ENCODE assay signal across 8 cellular contexts in the genomic region with DNA sequence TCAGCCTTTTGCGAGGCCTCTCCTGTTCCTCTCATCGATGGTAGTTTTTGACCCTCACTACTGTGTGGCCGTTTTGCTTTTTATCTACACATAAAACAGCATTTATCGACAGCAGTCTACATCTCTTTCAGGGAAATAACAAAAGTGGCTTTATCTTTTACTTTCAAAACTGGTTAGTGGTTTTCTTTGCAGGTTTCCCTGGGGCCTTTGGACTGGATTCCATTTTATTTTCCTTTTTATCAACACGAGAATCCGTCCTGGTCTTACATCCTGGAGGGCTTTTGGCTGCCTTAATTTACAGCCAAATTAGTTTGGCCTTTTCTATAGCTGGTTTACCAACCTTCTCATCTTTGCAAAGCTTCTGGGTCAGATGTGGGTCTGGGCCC. TPM values are rescaled to one million over a fixed set of nuclear protein-coding genes. Genes with fewer than 3 reads are reported as not detected.
DNase-seq lines count a peak whose midpoint lies in the region; ATAC-seq and TF ChIP-seq lines count a peak whose summit lies in the region.

No MANE protein-coding gene starts in this region.

- H3K4me1 ChIP-seq in skeletal muscle tissue (ENCODE audit: control insufficient read depth in 3 of 3, insufficient read depth in 3 of 3, low read length in 3 of 3): peaks cover 2 to 13% (median 9%) of the 10 kb centered on the region in 3 donors

- peak overlapping the region; percentile 55 to 77 (median 59) for H3K9ac ChIP-seq in skeletal muscle tissue (ENCODE audit: low read depth in 1 of 3, low read length in 3 of 3)

- H3K4me1 Mint-ChIP-seq in T-helper 1 cell treated with Interleukin-12 subunit alpha and Interleukin-12 subunit beta and Interleukin-4 antibody, amounts not matched to agents 30 μg/mL and 1 μg/mL, for 36 hours (ENCODE audit: low read depth): peaks cover 18% of the 10 kb centered on the region
- peaks cover 4% of the 10 kb centered on the region for H3K4me1 Mint-ChIP-seq in osteocyte (ENCODE audit: unreplicated experiment)

- ATAC-seq in GM21526 (IDR thresholded peaks at IDR 0.05; ENCODE audit: low FRiP score, unreplicated experiment) (peak; percentile 8), GM21619 (IDR thresholded peaks at IDR 0.05; ENCODE audit: unreplicated experiment) (no peak)

- H3K27me3 ChIP-seq in skeletal muscle tissue (ENCODE audit: control insufficient read depth in 3 of 3, insufficient read depth in 3 of 3, low read length in 3 of 3): no peaks in the 10 kb centered on the region

- H3K9me3 ChIP-seq in skeletal muscle tissue (ENCODE audit: control insufficient read depth in 3 of 3, low read length in 3 of 3): no peaks in the 10 kb centered on the region

- peaks cover under 1% of the 10 kb centered on the region for H3K27me3 Mint-ChIP-seq in T-helper 1 cell treated with Interleukin-12 subunit alpha and Interleukin-12 subunit beta and Interleukin-4 antibody, amounts not matched to agents 30 μg/mL and 1 μg/mL, for 36 hours (ENCODE audit: low read depth)
- H3K27me3 Mint-ChIP-seq in osteocyte (ENCODE audit: unreplicated experiment): peaks cover 7% of the 10 kb centered on the region

- TF ChIP-seq CTCF in foreskin fibroblast (IDR thresholded peaks at IDR 0.05; ENCODE audit: low read depth, low read length): no peak
- TF ChIP-seq CTCF in osteocyte (IDR thresholded peaks at IDR 0.05): no peak

- DNase-seq in foreskin fibroblast (no peak), osteocyte (ENCODE audit: extremely low spot score, unreplicated experiment) (no peak)
- DNase-seq in stimulated activated CD4-positive, alpha-beta T cell treated with anti-CD3 and anti-CD28 coated beads, Interleukin-4, amount 100 ng/mL, for 4 hours: no peak
- no peak for DNase-seq in central memory CD4-positive, alpha-beta T cell

- H3K4me3 ChIP-seq in foreskin fibroblast (ENCODE audit: low read depth in 1 of 2, low read length in 2 of 2) (peak overlapping the region; percentile 41 to 68), skeletal muscle tissue (ENCODE audit: low read length in 3 of 3) (peak overlapping the region in 2 of 3 donors; percentile 48 to 51)

- H3K36me3 Mint-ChIP-seq in T-helper 1 cell treated with Interleukin-12 subunit alpha and Interleukin-12 subunit beta and Interleukin-4 antibody, amounts not matched to agents 30 μg/mL and 1 μg/mL, for 36 hours (ENCODE audit: low read depth): no peaks in the 10 kb centered on the region
- no peaks in the 10 kb centered on the region for H3K36me3 Mint-ChIP-seq in osteocyte (ENCODE audit: unreplicated experiment)

- H3K36me3 ChIP-seq in skeletal muscle tissue (ENCODE audit: control insufficient read depth in 3 of 3, insufficient read depth in 3 of 3, low read length in 3 of 3): peaks cover 13 to 20% (median 14%) of the 10 kb centered on the region in 3 donors

- peak overlapping the region; percentile 82 for H3K27ac ChIP-seq in skeletal muscle tissue (ENCODE audit: low read depth, low read length)

- peak overlapping the region; percentile 96 for H3K27ac Mint-ChIP-seq in T-helper 1 cell treated with Interleukin-12 subunit alpha and Interleukin-12 subunit beta and Interleukin-4 antibody, amounts not matched to agents 30 μg/mL and 1 μg/mL, for 36 hours
- H3K27ac Mint-ChIP-seq in osteocyte (ENCODE audit: unreplicated experiment): no peak overlapping the region

- no peaks in the 10 kb centered on the region for H3K9me3 Mint-ChIP-seq in T-helper 1 cell treated with Interleukin-12 subunit alpha and Interleukin-12 subunit beta and Interleukin-4 antibody, amounts not matched to agents 30 μg/mL and 1 μg/mL, for 36 hours
- no peaks in the 10 kb centered on the region for H3K9me3 Mint-ChIP-seq in osteocyte (ENCODE audit: unreplicated experiment)

- H3K4me3 Mint-ChIP-seq in T-helper 1 cell treated with Interleukin-12 subunit alpha and Interleukin-12 subunit beta and Interleukin-4 antibody, amounts not matched to agents 30 μg/mL and 1 μg/mL, for 36 hours: peak overlapping the region; percentile 81
- no peak overlapping the region for H3K4me3 Mint-ChIP-seq in osteocyte (ENCODE audit: unreplicated experiment)

RNA-seq across cellular contexts. Expression of a gene that starts 0.8 kb away (rescaled TPM):
- 2.6 TPM for total RNA-seq in skeletal muscle tissue
- not detected in 2 replicates for total RNA-seq in osteocyte

RNA-seq across cellular contexts. Expression of a gene that starts 20.8 kb away (rescaled TPM):
- total RNA-seq in skeletal muscle tissue: 54.8 TPM
- total RNA-seq in osteocyte: not detected in 2 replicates

Comparison
In these comparisons a context has a peak if more than half of its experiments do, and no peak if none do; other contexts are left out.
1. RNA of a gene that starts 20.8 kb away (total RNA-seq): 54.8 TPM in skeletal muscle tissue (single experiment); not detected in osteocyte; every median in the first group is over 10 times any median in the second.